8 cellular contexts compared by ENCODE assay signal in the genomic region with DNA sequence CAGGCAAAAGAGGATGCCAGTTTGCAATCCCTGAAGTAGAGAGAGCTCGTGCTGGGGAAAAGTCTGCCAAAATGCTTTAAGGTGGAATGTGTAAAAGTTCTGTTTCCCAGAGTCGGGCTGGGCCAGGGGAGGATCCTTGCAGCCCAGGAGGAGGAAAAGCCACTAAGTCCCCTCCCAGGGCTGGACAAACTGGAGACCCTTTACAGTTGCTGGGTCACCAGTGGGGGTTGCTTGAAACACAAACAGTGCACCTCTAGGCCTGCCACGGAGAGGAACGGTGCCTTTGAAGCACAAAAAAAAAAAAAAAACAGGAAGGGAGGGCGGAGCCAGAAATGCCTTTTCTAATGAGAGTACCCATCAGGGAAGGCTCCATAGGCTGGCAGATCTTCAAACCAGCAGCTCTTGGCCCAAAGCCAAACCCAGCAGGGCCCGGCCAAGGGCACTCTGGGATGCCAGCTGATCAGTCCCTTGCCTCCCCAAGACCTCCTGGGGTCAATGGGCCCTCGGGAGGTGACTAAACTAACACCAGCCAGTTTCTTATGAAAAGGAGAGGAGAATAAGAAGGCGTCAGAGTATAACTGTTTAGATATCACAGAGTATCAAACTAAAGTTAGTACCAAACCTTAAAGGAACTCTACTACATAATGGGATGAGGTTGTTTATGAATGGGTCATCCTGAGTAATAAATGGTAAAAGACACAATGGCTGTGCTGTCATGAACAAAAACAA. TPM values are rescaled to one million over a fixed set of nuclear protein-coding genes. Genes with fewer than 3 reads are reported as not detected.
DNase-seq lines count a peak whose midpoint lies in the region; ATAC-seq and TF ChIP-seq lines count a peak whose summit lies in the region.

No MANE protein-coding gene starts in this region.

- peak overlapping the region; percentile 45 for H2BK20ac ChIP-seq in H9 (ENCODE audit: low read depth, low read length, poor library complexity, severe bottlenecking)

- no peak overlapping the region for H3K4ac ChIP-seq in H9 (ENCODE audit: low read depth, low read length)

- H3K23me2 ChIP-seq in H9 (ENCODE audit: insufficient read length, low read depth, low read length, poor library complexity, severe bottlenecking) = peaks cover 4% of the 10 kb centered on the region

- WGBS in H9 (ENCODE audit: extremely low coverage, insufficient read length, low lambda C conversion rate) = no CpG with 5 or more reads among the region's 8 CpGs
- WGBS in tibial nerve, 2 donors = 2 to 8% methylated on average over 8 of the region's 8 CpGs

- peak; percentile 94 for DNase-seq in CMK (ENCODE audit: low read depth)
- peak; percentile 61 for DNase-seq in H9
- DNase-seq in NCI-H460 (ENCODE audit: extremely low read depth, low read depth) = peak; percentile 79
- DNase-seq in activated CD4-positive, alpha-beta T cell treated with anti-CD3 and anti-CD28 coated beads, Interleukin-2, amount 50 U/mL, for 48 hours = peak; percentile 43 to 55
- peak; percentile 61 to 74 for DNase-seq in tibial nerve (ENCODE audit: low spot score in 2 of 2)

- no peak overlapping the region for H2BK5ac ChIP-seq in H9 (ENCODE audit: insufficient read length, low read length)

- H3K9me3 ChIP-seq in H9 (ENCODE audit: control insufficient read depth, low read depth, low read length) (no peaks in the 10 kb centered on the region), mucosa of rectum (ENCODE audit: control insufficient read depth in 2 of 2, low read length in 2 of 2) (no peaks in the 10 kb centered on the region), tibial nerve (no peaks in the 10 kb centered on the region)

- peak overlapping the region; percentile 97 for H3K27ac ChIP-seq in H9 (ENCODE audit: insufficient read length, low read depth, low read length)
- H3K27ac ChIP-seq in mucosa of rectum (ENCODE audit: low read depth in 2 of 2, low read length in 2 of 2) = peak overlapping the region; percentile 80 to 89
- peak overlapping the region in 3 of 4 donors; percentile 73 to 89 (median 85) for H3K27ac ChIP-seq in tibial nerve

- H3K9me3 Mint-ChIP-seq in H9 = no peaks in the 10 kb centered on the region

- H3T11ph ChIP-seq in H9 (ENCODE audit: low read length) = no peak overlapping the region

- H3K36me3 ChIP-seq in mucosa of rectum (ENCODE audit: control insufficient read depth in 2 of 2, insufficient read depth in 2 of 2, low read length in 2 of 2) (no peaks in the 10 kb centered on the region), tibial nerve (peaks cover 0 to 11% (median 0%) of the 10 kb centered on the region in 3 donors)

- no peak overlapping the region for H3K18ac ChIP-seq in H9 (ENCODE audit: insufficient read length, low read depth, low read length)

- no peak overlapping the region for H2BK15ac ChIP-seq in H9 (ENCODE audit: low read depth, low read length)

- H3K4me2 ChIP-seq in H9 (ENCODE audit: insufficient read depth, insufficient read length, low read length) = peak overlapping the region; percentile 61

- no peak overlapping the region for H3K56ac ChIP-seq in H9 (ENCODE audit: insufficient read length, low read depth, low read length)

- H2BK12ac ChIP-seq in H9 (ENCODE audit: insufficient read length, low read depth, low read length) = no peak overlapping the region

- H3K4me3 Mint-ChIP-seq in H9 = peak overlapping the region; percentile 44 to 84

- no peak overlapping the region for H2AK5ac ChIP-seq in H9 (ENCODE audit: insufficient read length, low read length)

- no peak overlapping the region for H3K14ac ChIP-seq in H9 (ENCODE audit: insufficient read depth, low read length)

- H3K4me1 ChIP-seq in H9 (ENCODE audit: insufficient read depth, low read length) (peaks cover 3% of the 10 kb centered on the region; the same call in 1 of the 2 replicates), mucosa of rectum (ENCODE audit: control insufficient read depth in 2 of 2, insufficient read depth in 2 of 2, low read length in 2 of 2) (peaks cover 32 to 35% of the 10 kb centered on the region in 2 donors), tibial nerve (peaks cover 0 to 45% (median 19%) of the 10 kb centered on the region in 4 donors)

- no peaks in the 10 kb centered on the region for H4K20me1 ChIP-seq in H9 (ENCODE audit: control insufficient read depth, insufficient read depth, insufficient read length)

- TF ChIP-seq CTCF in H9 (conservative IDR thresholded peaks at IDR 0.05) (no peak), tibial nerve (IDR thresholded peaks at IDR 0.05) (no peak)

- peak; percentile 53 for ATAC-seq in esophagus mucosa
- ATAC-seq in HG02571 (IDR thresholded peaks at IDR 0.05; ENCODE audit: unreplicated experiment) = no peak

- no peak overlapping the region for H3K23ac ChIP-seq in H9 (ENCODE audit: insufficient read length, low read depth, low read length)

- no peak overlapping the region for H3K9ac ChIP-seq in H9 (ENCODE audit: extremely low read depth, insufficient read length, low read length)
- H3K9ac ChIP-seq in mucosa of rectum (ENCODE audit: low read depth in 1 of 2, low read length in 2 of 2) = peak overlapping the region; percentile 54 to 61

- no peak for TF ChIP-seq POLR2A in tibial nerve (IDR thresholded peaks at IDR 0.05)

- H3K4me1 Mint-ChIP-seq in H9 = peaks cover 45 to 56% of the 10 kb centered on the region in 2 experiments

- no peak overlapping the region for H2AFZ ChIP-seq in H9 (ENCODE audit: low read length)

- no peak overlapping the region for H2BK120ac ChIP-seq in H9 (ENCODE audit: low read depth, low read length, poor library complexity, severe bottlenecking)

- H3K4me3 ChIP-seq in mucosa of rectum (ENCODE audit: low read length in 2 of 2) (peak overlapping the region; percentile 59 to 75), tibial nerve (peak overlapping the region in 2 of 4 donors; percentile 33 to 41)

- no peaks in the 10 kb centered on the region for H3K27me3 ChIP-seq in H9 (ENCODE audit: insufficient read depth, low read length)
- H3K27me3 ChIP-seq in mucosa of rectum (ENCODE audit: control insufficient read depth in 2 of 2, insufficient read depth in 2 of 2, low read length in 2 of 2) = no peaks in the 10 kb centered on the region
- no peaks in the 10 kb centered on the region for H3K27me3 ChIP-seq in tibial nerve

- no peak overlapping the region for H4K8ac ChIP-seq in H9 (replicated peaks; ENCODE audit: insufficient read length, low read depth, low read length)

- H3K79me1 ChIP-seq in H9 (ENCODE audit: insufficient read depth, low read depth, low read length, poor library complexity, severe bottlenecking) = no peaks in the 10 kb centered on the region

- H4K91ac ChIP-seq in H9 (ENCODE audit: insufficient read length, low read depth, low read length) = no peak overlapping the region

- H3K36me3 Mint-ChIP-seq in H9 (ENCODE audit: insufficient read depth in 1 of 3, low read depth in 3 of 3) = no peaks in the 10 kb centered on the region

- H4K5ac ChIP-seq in H9 (ENCODE audit: insufficient read length, low read depth, low read length) = no peak overlapping the region

- H3K79me2 ChIP-seq in H9 (ENCODE audit: insufficient read depth, low read length) = no peaks in the 10 kb centered on the region

- peak overlapping the region; percentile 92 to 99 (median 99); a peak in 6 of 7 replicates for H3K27ac Mint-ChIP-seq in H9

- TF ChIP-seq EP300 in tibial nerve (IDR thresholded peaks at IDR 0.05) = peak in 1 of 2 donors; percentile 66

- H3K27me3 Mint-ChIP-seq in H9 (ENCODE audit: low read depth) = peaks cover 3% of the 10 kb centered on the region

RNA-seq across cellular contexts. Expression of a gene that starts 23.7 kb away (rescaled TPM):
- total RNA-seq in H9 (2021) (248 and 252 TPM in 2 replicates), esophagus mucosa (100 TPM), tibial nerve (100 to 1,000 TPM; 219 to 566 (median 521) TPM)
- total RNA-seq in NCI-H460 (2014; rRNA removed; shearing (Covaris generic)) = 605 and 660 TPM in 2 replicates
- 738 and 770 TPM in 2 replicates for polyA plus RNA-seq in NCI-H460 (2014; cell fraction: nucleus; rRNA removed)
